Comparison of ENCODE assay signal across 11 cellular contexts in genomic region chr6:41577356-41577864, GRCh38. TPM values are rescaled to one million over a fixed set of nuclear protein-coding genes. Genes with fewer than 3 reads are reported as not detected.
A peak's percentile ranks its signal among the peaks of the same experiment; 100 is the strongest.
DNase-seq lines count a peak whose midpoint lies in the region; ATAC-seq and TF ChIP-seq lines count a peak whose summit lies in the region.
"Had no signal": no experiment of that assay in that cellular context is flagged by ENCODE, and none has a peak within 500 bp of the region (broad histone marks: within the 10 kb centered on the region; RNA-seq: fewer than 3 reads in every experiment).

No MANE protein-coding gene starts in this region.

- CTCF ChIA-PET in AG04450 (lab: Charles Lee), result interaction anchor here (0.6 to 1.8 kb wide), 4 partner anchors 29 to 209 kb away, joined by 3 to 5 read pairs (median 4); no protein-coding TSS in a partner anchor
- CTCF ChIA-PET in PC-3 (lab: Charles Lee), result interaction anchor here (0.5 to 0.6 kb wide), 2 partner anchors 20 to 110 kb away, joined by 3 to 10 read pairs; no protein-coding TSS in a partner anchor

- ATAC-seq in PC-3, result no peak
- no peak for ATAC-seq in HG03565 (IDR thresholded peaks at IDR 0.05; ENCODE audit: unreplicated experiment)
- no peak for ATAC-seq in HG02623 (IDR thresholded peaks at IDR 0.05; ENCODE audit: unreplicated experiment)
- ATAC-seq: natural killer cell had no signal

- H3K36me3 ChIP-seq in PC-3 (ENCODE audit: low read depth, low read length), result no peaks in the 10 kb centered on the region; the same call in 1 of the 2 replicates

- peak overlapping the region; percentile 40 for H3K9ac ChIP-seq in PC-3 (ENCODE audit: low read length)

- no peaks in the 10 kb centered on the region for H3K9me3 Mint-ChIP-seq in dendritic cell treated with granulocyte-macrophage colony-stimulating factor and Interleukin-4, amounts not matched to agents 40 ng/mL and 50 ng/mL, for 4 days
- H3K9me3 Mint-ChIP-seq in nephron progenitor cell, result no peaks in the 10 kb centered on the region
- H3K9me3 Mint-ChIP-seq: natural killer cell had no signal

- H3K4me3 ChIP-seq in AG04450 (ENCODE audit: low read depth, low read length) (no peak overlapping the region), PC-3 (ENCODE audit: low read length) (peak overlapping the region; percentile 56; the same call in 1 of the 2 replicates)
- H3K4me3 ChIP-seq: skin epidermis had no signal

- H3K79me2 ChIP-seq in PC-3 (ENCODE audit: low read length), result no peaks in the 10 kb centered on the region

- H3K4me1 Mint-ChIP-seq in dendritic cell treated with granulocyte-macrophage colony-stimulating factor and Interleukin-4, amounts not matched to agents 40 ng/mL and 50 ng/mL, for 4 days (ENCODE audit: low read depth), result peaks cover 46% of the 10 kb centered on the region
- H3K4me1 Mint-ChIP-seq in nephron progenitor cell, result peaks cover 100% of the 10 kb centered on the region

- H3K4me1 ChIP-seq in PC-3 (ENCODE audit: insufficient read depth, low read length), result peaks cover 44% of the 10 kb centered on the region

- H3K9me2 ChIP-seq in PC-3 (replicated peaks; ENCODE audit: low read length), result no peaks in the 10 kb centered on the region

- H3K27me3 ChIP-seq in AG04450 (ENCODE audit: control insufficient read depth, insufficient read depth, low read length) (no peaks in the 10 kb centered on the region), PC-3 (ENCODE audit: low read length) (no peaks in the 10 kb centered on the region)

- H3K27ac Mint-ChIP-seq in dendritic cell treated with granulocyte-macrophage colony-stimulating factor and Interleukin-4, amounts not matched to agents 40 ng/mL and 50 ng/mL, for 4 days, result peak overlapping the region; percentile 14
- peak overlapping the region; percentile 99 for H3K27ac Mint-ChIP-seq in nephron progenitor cell

- peak overlapping the region; percentile 83 for H3K27ac ChIP-seq in AG04450 (ENCODE audit: low read depth, low read length)
- peak overlapping the region; percentile 86 for H3K27ac ChIP-seq in PC-3 (ENCODE audit: low read length)

- peaks cover 2% of the 10 kb centered on the region for H3K27me3 Mint-ChIP-seq in dendritic cell treated with granulocyte-macrophage colony-stimulating factor and Interleukin-4, amounts not matched to agents 40 ng/mL and 50 ng/mL, for 4 days
- peaks cover 15% of the 10 kb centered on the region for H3K27me3 Mint-ChIP-seq in nephron progenitor cell (ENCODE audit: low read depth, poor library complexity)

- H3F3A ChIP-seq in PC-3 (ENCODE audit: low read length, unreplicated experiment), result peaks cover 5% of the 10 kb centered on the region

- peak overlapping the region; percentile 79; the same call in 1 of the 2 replicates for H2AFZ ChIP-seq in PC-3 (ENCODE audit: low read length)

- TF ChIP-seq CTCF in AG04450 (IDR thresholded peaks at IDR 0.05; ENCODE audit: low read depth, low read length) (no peak), PC-3 (conservative IDR thresholded peaks at IDR 0.05; ENCODE audit: low read depth, low read length) (no peak), nephron progenitor cell (IDR thresholded peaks at IDR 0.05) (no peak)

- no peaks in the 10 kb centered on the region for H3K36me3 Mint-ChIP-seq in dendritic cell treated with granulocyte-macrophage colony-stimulating factor and Interleukin-4, amounts not matched to agents 40 ng/mL and 50 ng/mL, for 4 days (ENCODE audit: low read depth)
- peaks cover 48% of the 10 kb centered on the region for H3K36me3 Mint-ChIP-seq in nephron progenitor cell (ENCODE audit: low read depth)
- H3K36me3 Mint-ChIP-seq: natural killer cell had no signal

- H3K4me3 Mint-ChIP-seq in dendritic cell treated with granulocyte-macrophage colony-stimulating factor and Interleukin-4, amounts not matched to agents 40 ng/mL and 50 ng/mL, for 4 days, result no peak overlapping the region
- peak overlapping the region; percentile 73 for H3K4me3 Mint-ChIP-seq in nephron progenitor cell
- H3K4me3 Mint-ChIP-seq: natural killer cell had no signal

- intact Hi-C loops in PC-3 (cut with micrococcal nuclease), result no loop called here
- intact Hi-C loops in dendritic cell treated with granulocyte-macrophage colony-stimulating factor and Interleukin-4, amounts not matched to agents 40 ng/mL and 50 ng/mL, for 4 days (cut with micrococcal nuclease), result no loop called here

- H3K9me3 ChIP-seq in AG04450 (ENCODE audit: control insufficient read depth, insufficient read depth, low read length) (no peaks in the 10 kb centered on the region), PC-3 (ENCODE audit: low read length) (no peaks in the 10 kb centered on the region)

- H3K4me2 ChIP-seq in PC-3 (ENCODE audit: low read length), result peak overlapping the region; percentile 85

- DNase-seq in AG04450 (ENCODE audit: low read depth, low spot score), result no peak
- no peak for DNase-seq in PC-3
- no peak for DNase-seq in nephron progenitor cell
- no peak for DNase-seq in NCI-H524 (lab: John Stamatoyannopoulos, UW)
- no peak for DNase-seq in NK-92 treated with Interleukin-12 subunit alpha and Interleukin-12 subunit beta, amount 100 ng/mL, for 24 hours (lab: John Stamatoyannopoulos, UW)
- DNase-seq: activated gamma-delta T cell, natural killer cell had no signal

- no peaks in the 10 kb centered on the region for H4K20me1 ChIP-seq in PC-3 (ENCODE audit: low read length)

- POLR2A ChIA-PET in AG04450 (lab: Yijun Ruan, JAX) (no interaction called here), PC-3 (lab: Charles Lee; ENCODE audit: unreplicated experiment) (no interaction called here)

- no TSS peak for BruUV-seq in PC-3 (replicated peaks; lab: Mats Ljungman, UMichigan)

RNA-seq across cellular contexts. Expression of gene FOXP4, which starts 31.2 kb away (rescaled TPM):
- 1.9 and 3.1 TPM in 2 replicates for polyA plus RNA-seq in AG04450 (2011; rRNA removed)
- polyA minus RNA-seq in AG04450 (2011; rRNA and poly(A)+ RNA removed), result 3.9 and 5.2 TPM in 2 replicates
- total RNA-seq in PC-3 (2014; rRNA removed), result 6.7 and 15.5 TPM in 2 replicates
